Comparison of ENCODE assay signal across 25 cellular contexts in genomic region chr1:16063226-16063829, GRCh38. TPM values are rescaled to one million over a fixed set of nuclear protein-coding genes. Genes with fewer than 3 reads are reported as not detected.
"Had no signal": no experiment of that assay in that cellular context is flagged by ENCODE, and none has a peak within 500 bp of the region (broad histone marks: within the 10 kb centered on the region; RNA-seq: fewer than 3 reads in every experiment).

No MANE protein-coding gene starts in this region.

- H3K27ac ChIP-seq: brain microvascular endothelial cell, left lung, psoas muscle, tibial artery, uterus had no signal

- DNase-seq: activated CD4-positive, alpha-beta T cell treated with anti-CD3 and anti-CD28 coated beads, Interleukin-2, amount 50 U/mL, for 1 hour; activated naive CD4-positive, alpha-beta T cell treated with anti-CD3 and anti-CD28 coated beads for 36 hours; activated T-cell treated with anti-CD3 and anti-CD28 coated beads, Interleukin-2, amount 50 U/mL, for 24 hours; aorta; brain microvascular endothelial cell; central memory CD4-positive, alpha-beta T cell; cortex of kidney; head of caudate nucleus; left lung; nephron progenitor cell; psoas muscle; right cardiac atrium; stimulated activated CD4-positive, alpha-beta T cell treated with anti-CD3 and anti-CD28 coated beads, Interleukin-2, amount 100 ng/mL, for 24 hours; stimulated activated naive CD4-positive, alpha-beta T cell treated with Interleukin-2 at 50 U/mL for 16 hours; tibial artery; uterus had no signal

- H3K9me3 ChIP-seq: left lung, psoas muscle, tibial artery, uterus had no signal

- H3K27me3 ChIP-seq: brain microvascular endothelial cell, tibial artery, uterus had no signal

- ATAC-seq: activated CD4-positive, CD25-positive, alpha-beta regulatory T cell treated with anti-CD3 and anti-CD28 coated beads, Interleukin-2, amount 50 U/mL, for 24 hours; left lung; psoas muscle; right cardiac atrium had no signal

- H3K36me3 ChIP-seq: brain microvascular endothelial cell, left lung, tibial artery, uterus had no signal

- H3K4me1 ChIP-seq: psoas muscle, uterus had no signal

- H3K4me3 ChIP-seq: left lung, psoas muscle, tibial artery, uterus had no signal

RNA-seq across cellular contexts. Expression of gene FAM131C, which starts 10.1 kb away (rescaled TPM):
- total RNA-seq: activated naive CD4-positive, alpha-beta T cell treated with anti-CD3 and anti-CD28 coated beads for 36 hours; left lung; lung microvascular endothelial cell; myocyte; omental fat pad; psoas muscle; skeletal muscle tissue had no signal

RNA-seq across cellular contexts. Expression of gene CLCNKB, which starts 19.7 kb away (rescaled TPM):
- total RNA-seq: activated naive CD4-positive, alpha-beta T cell treated with anti-CD3 and anti-CD28 coated beads for 36 hours; activated T-helper 2 cell treated with anti-CD3 and anti-CD28 coated beads, Interferon-gamma antibody, Interleukin-2, Interleukin-4, amounts not matched to agents 10 μg/mL and 5 μg/mL and 100 μg/mL, durations not matched to agents 14 hours and 24 hours and 36 hours; lung microvascular endothelial cell; myocyte; skeletal muscle tissue had no signal

RNA-seq across cellular contexts. Expression of gene CLCNKA, which starts 41.5 kb away (rescaled TPM):
- total RNA-seq: activated naive CD4-positive, alpha-beta T cell treated with anti-CD3 and anti-CD28 coated beads for 36 hours; activated T-helper 2 cell treated with anti-CD3 and anti-CD28 coated beads, Interferon-gamma antibody, Interleukin-2, Interleukin-4, amounts not matched to agents 10 μg/mL and 5 μg/mL and 100 μg/mL, durations not matched to agents 14 hours and 24 hours and 36 hours; kidney epithelial cell; lung microvascular endothelial cell had no signal

RNA-seq across cellular contexts. Expression of gene HSPB7, which starts 45.5 kb away (rescaled TPM):
- total RNA-seq: activated naive CD4-positive, alpha-beta T cell treated with anti-CD3 and anti-CD28 coated beads for 36 hours; activated T-helper 2 cell treated with anti-CD3 and anti-CD28 coated beads, Interferon-gamma antibody, Interleukin-2, Interleukin-4, amounts not matched to agents 10 μg/mL and 5 μg/mL and 100 μg/mL, durations not matched to agents 14 hours and 24 hours and 36 hours; frontal cortex; kidney epithelial cell; lung microvascular endothelial cell had no signal

RNA-seq across cellular contexts. Expression of gene SRARP, which starts 59.3 kb away (rescaled TPM):
- total RNA-seq: activated naive CD4-positive, alpha-beta T cell treated with anti-CD3 and anti-CD28 coated beads for 36 hours; activated T-helper 2 cell treated with anti-CD3 and anti-CD28 coated beads, Interferon-gamma antibody, Interleukin-2, Interleukin-4, amounts not matched to agents 10 μg/mL and 5 μg/mL and 100 μg/mL, durations not matched to agents 14 hours and 24 hours and 36 hours; aorta; kidney epithelial cell; left lung; myocyte; omental fat pad; skeletal muscle tissue; subcutaneous adipose tissue; uterus had no signal
